9 cellular contexts compared by ENCODE assay signal in genomic region chr13:34964558-34964957, GRCh38.
"Had no signal": no experiment of that assay in that cellular context is flagged by ENCODE, and none has a peak within 500 bp of the region (broad histone marks: within the 10 kb centered on the region; RNA-seq: fewer than 3 reads in every experiment).

No MANE protein-coding gene starts in this region.

- H3K36me3 Mint-ChIP-seq: IgD-negative memory B cell had no signal

- H3K36me3 ChIP-seq: HAP-1 had no signal

- H3K4me1 ChIP-seq: HAP-1 had no signal

- H3K27ac Mint-ChIP-seq: HFFc6, IgD-negative memory B cell had no signal

- ATAC-seq: HCT116, HepG2 had no signal

- H3K27me3 Mint-ChIP-seq: IgD-negative memory B cell had no signal

- H3K4me3 ChIP-seq: HAP-1 had no signal

- H3K27ac ChIP-seq: HL-60, KMS-11 had no signal

- H3K4me3 Mint-ChIP-seq: HFFc6, IgD-negative memory B cell had no signal

- H3K4me2 ChIP-seq: KMS-11 had no signal

- H3K9me3 Mint-ChIP-seq: IgD-negative memory B cell had no signal

- DNase-seq: GOT3, HFFc6, KBM-7 had no signal
